1 cellular context compared by ENCODE assay signal in the genomic region with DNA sequence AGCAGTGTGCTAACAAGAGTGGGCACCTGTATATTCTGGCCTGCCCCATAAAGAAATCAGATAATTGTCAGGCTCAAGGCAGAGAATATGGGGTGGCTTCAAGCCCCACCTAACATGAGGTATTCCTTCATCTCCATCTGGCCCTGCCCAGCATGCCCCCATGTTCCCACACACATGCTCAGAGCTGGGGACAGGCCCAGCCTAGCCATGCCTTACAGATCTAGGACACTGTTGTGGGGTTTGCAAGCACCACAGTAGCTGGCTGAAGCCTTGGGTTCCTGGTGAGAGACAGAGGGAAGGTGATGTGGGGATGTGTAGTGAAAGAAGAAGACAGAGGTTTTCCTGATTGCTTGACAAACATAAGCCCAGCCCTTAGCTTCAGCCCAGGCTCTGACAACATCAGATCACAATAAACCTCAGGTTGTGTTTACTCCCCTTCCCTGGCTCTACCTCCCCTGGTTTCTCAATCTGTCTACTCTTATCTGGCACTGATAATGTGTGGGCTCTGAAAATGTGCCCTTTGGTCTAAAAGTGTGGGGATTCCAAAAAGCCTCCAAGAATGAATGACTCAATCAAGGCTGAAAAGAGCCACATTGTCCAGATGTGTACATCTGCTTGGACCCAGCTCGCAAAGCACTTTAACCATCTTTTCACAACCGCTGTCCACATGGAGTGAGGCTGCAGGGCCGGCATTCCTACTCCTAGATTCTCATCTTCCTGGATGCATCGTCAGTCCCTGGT.
TF ChIP-seq lines count a peak whose summit lies in the region.

No MANE protein-coding gene starts in this region.

TF ChIP-seq in HepG2, 621 proteins besides CTCF, POLR2A, EP300 and RAD21 (continued from another document and continues in another):
- TF ChIP-seq ZBTB39 (CRISPR knock-in tag; IDR thresholded peaks at IDR 0.05): no peak
- TF ChIP-seq ZNF383 (CRISPR knock-in tag; IDR thresholded peaks at IDR 0.05; ENCODE audit: borderline replicate concordance): no peak
- TF ChIP-seq RFX3 (CRISPR knock-in tag; IDR thresholded peaks at IDR 0.05): no peak
- TF ChIP-seq XRCC5 (optimal IDR thresholded peaks at IDR 0.05; ENCODE audit: low read length): peak; percentile 15
- TF ChIP-seq, protein P1, sequence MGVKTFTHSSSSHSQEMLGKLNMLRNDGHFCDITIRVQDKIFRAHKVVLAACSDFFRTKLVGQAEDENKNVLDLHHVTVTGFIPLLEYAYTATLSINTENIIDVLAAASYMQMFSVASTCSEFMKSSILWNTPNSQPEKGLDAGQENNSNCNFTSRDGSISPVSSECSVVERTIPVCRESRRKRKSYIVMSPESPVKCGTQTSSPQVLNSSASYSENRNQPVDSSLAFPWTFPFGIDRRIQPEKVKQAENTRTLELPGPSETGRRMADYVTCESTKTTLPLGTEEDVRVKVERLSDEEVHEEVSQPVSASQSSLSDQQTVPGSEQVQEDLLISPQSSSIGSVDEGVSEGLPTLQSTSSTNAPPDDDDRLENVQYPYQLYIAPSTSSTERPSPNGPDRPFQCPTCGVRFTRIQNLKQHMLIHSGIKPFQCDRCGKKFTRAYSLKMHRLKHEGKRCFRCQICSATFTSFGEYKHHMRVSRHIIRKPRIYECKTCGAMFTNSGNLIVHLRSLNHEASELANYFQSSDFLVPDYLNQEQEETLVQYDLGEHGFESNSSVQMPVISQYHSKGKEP (CRISPR knock-in tag; IDR thresholded peaks at IDR 0.05): no peak
- TF ChIP-seq HMGXB4 (CRISPR knock-in tag; IDR thresholded peaks at IDR 0.05; ENCODE audit: borderline replicate concordance in 1 of 2, low read depth in 1 of 2): no peak
- TF ChIP-seq LCORL (IDR thresholded peaks at IDR 0.05): no peak
- peak; percentile 85 for TF ChIP-seq LCORL (CRISPR knock-in tag; IDR thresholded peaks at IDR 0.05)
- no peak for TF ChIP-seq ZNF777 (CRISPR knock-in tag; IDR thresholded peaks at IDR 0.05)
- no peak for TF ChIP-seq KDM5B (CRISPR knock-in tag; IDR thresholded peaks at IDR 0.05; ENCODE audit: borderline replicate concordance)
- no peak for TF ChIP-seq SMARCC2 (IDR thresholded peaks at IDR 0.05)
- no peak for TF ChIP-seq ZNF224 (CRISPR knock-in tag; IDR thresholded peaks at IDR 0.05)
- TF ChIP-seq DNMT3B (CRISPR knock-in tag; conservative IDR thresholded peaks at IDR 0.05): no peak
- no peak for TF ChIP-seq ZNF20 (CRISPR knock-in tag; IDR thresholded peaks at IDR 0.05)
- no peak for TF ChIP-seq PBX2 (CRISPR knock-in tag; IDR thresholded peaks at IDR 0.05)
- no peak for TF ChIP-seq SRF (IDR thresholded peaks at IDR 0.05; ENCODE audit: low read depth, low read length)
- TF ChIP-seq, protein P2, sequence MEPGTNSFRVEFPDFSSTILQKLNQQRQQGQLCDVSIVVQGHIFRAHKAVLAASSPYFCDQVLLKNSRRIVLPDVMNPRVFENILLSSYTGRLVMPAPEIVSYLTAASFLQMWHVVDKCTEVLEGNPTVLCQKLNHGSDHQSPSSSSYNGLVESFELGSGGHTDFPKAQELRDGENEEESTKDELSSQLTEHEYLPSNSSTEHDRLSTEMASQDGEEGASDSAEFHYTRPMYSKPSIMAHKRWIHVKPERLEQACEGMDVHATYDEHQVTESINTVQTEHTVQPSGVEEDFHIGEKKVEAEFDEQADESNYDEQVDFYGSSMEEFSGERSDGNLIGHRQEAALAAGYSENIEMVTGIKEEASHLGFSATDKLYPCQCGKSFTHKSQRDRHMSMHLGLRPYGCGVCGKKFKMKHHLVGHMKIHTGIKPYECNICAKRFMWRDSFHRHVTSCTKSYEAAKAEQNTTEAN (CRISPR knock-in tag; conservative IDR thresholded peaks at IDR 0.05): no peak
- TF ChIP-seq, protein P3, sequence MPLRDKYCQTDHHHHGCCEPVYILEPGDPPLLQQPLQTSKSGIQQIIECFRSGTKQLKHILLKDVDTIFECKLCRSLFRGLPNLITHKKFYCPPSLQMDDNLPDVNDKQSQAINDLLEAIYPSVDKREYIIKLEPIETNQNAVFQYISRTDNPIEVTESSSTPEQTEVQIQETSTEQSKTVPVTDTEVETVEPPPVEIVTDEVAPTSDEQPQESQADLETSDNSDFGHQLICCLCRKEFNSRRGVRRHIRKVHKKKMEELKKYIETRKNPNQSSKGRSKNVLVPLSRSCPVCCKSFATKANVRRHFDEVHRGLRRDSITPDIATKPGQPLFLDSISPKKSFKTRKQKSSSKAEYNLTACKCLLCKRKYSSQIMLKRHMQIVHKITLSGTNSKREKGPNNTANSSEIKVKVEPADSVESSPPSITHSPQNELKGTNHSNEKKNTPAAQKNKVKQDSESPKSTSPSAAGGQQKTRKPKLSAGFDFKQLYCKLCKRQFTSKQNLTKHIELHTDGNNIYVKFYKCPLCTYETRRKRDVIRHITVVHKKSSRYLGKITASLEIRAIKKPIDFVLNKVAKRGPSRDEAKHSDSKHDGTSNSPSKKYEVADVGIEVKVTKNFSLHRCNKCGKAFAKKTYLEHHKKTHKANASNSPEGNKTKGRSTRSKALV (CRISPR knock-in tag; IDR thresholded peaks at IDR 0.05): no peak
- TF ChIP-seq ZNF530 (CRISPR knock-in tag; IDR thresholded peaks at IDR 0.05; ENCODE audit: low read depth): no peak
- TF ChIP-seq KMT2A (CRISPR knock-in tag; IDR thresholded peaks at IDR 0.05): no peak
- TF ChIP-seq, protein P4, sequence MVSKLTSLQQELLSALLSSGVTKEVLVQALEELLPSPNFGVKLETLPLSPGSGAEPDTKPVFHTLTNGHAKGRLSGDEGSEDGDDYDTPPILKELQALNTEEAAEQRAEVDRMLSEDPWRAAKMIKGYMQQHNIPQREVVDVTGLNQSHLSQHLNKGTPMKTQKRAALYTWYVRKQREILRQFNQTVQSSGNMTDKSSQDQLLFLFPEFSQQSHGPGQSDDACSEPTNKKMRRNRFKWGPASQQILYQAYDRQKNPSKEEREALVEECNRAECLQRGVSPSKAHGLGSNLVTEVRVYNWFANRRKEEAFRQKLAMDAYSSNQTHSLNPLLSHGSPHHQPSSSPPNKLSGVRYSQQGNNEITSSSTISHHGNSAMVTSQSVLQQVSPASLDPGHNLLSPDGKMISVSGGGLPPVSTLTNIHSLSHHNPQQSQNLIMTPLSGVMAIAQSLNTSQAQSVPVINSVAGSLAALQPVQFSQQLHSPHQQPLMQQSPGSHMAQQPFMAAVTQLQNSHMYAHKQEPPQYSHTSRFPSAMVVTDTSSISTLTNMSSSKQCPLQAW (CRISPR knock-in tag; IDR thresholded peaks at IDR 0.05): no peak
- TF ChIP-seq KMT2B (CRISPR knock-in tag; IDR thresholded peaks at IDR 0.05): no peak
- no peak for TF ChIP-seq NFE2 (CRISPR knock-in tag; IDR thresholded peaks at IDR 0.05)
- TF ChIP-seq PRPF4 (IDR thresholded peaks at IDR 0.05; ENCODE audit: low read depth, low read length, poor library complexity, severe bottlenecking): no peak
- no peak for TF ChIP-seq ZZZ3 (CRISPR knock-in tag; IDR thresholded peaks at IDR 0.05; ENCODE audit: borderline replicate concordance)
- no peak for TF ChIP-seq DBP (CRISPR knock-in tag; IDR thresholded peaks at IDR 0.05; ENCODE audit: not compliant biosample characterization)
- no peak for TF ChIP-seq ZNF350 (CRISPR knock-in tag; IDR thresholded peaks at IDR 0.05; ENCODE audit: borderline replicate concordance, low read depth)
- no peak for TF ChIP-seq ZNF432 (CRISPR knock-in tag; IDR thresholded peaks at IDR 0.05; ENCODE audit: borderline replicate concordance)
- peak; percentile 47; the same call in 1 of the 2 replicates for TF ChIP-seq ZC3H13 (CRISPR knock-in tag; IDR thresholded peaks at IDR 0.05)
- no peak for TF ChIP-seq ZFP82 (CRISPR knock-in tag; IDR thresholded peaks at IDR 0.05; ENCODE audit: borderline replicate concordance)
- 0 out of 2 replicates have a peak, but pooled peaks have one; percentile 36 for TF ChIP-seq ZNF337 (CRISPR knock-in tag; IDR thresholded peaks at IDR 0.05; ENCODE audit: borderline replicate concordance, low read depth)
- TF ChIP-seq ZFAT (CRISPR knock-in tag; conservative IDR thresholded peaks at IDR 0.05): no peak
- TF ChIP-seq, protein P5, sequence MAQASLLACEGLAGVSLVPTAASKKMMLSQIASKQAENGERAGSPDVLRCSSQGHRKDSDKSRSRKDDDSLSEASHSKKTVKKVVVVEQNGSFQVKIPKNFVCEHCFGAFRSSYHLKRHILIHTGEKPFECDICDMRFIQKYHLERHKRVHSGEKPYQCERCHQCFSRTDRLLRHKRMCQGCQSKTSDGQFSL (CRISPR knock-in tag; IDR thresholded peaks at IDR 0.05): no peak
- no peak for TF ChIP-seq LRRFIP1 (CRISPR knock-in tag; conservative IDR thresholded peaks at IDR 0.05)
- peak; percentile 93 for TF ChIP-seq HNF4A (CRISPR knock-in tag; IDR thresholded peaks at IDR 0.05)
- TF ChIP-seq FOXA3 (CRISPR knock-in tag; IDR thresholded peaks at IDR 0.05): peak; percentile 74
- no peak for TF ChIP-seq ZNF781 (CRISPR knock-in tag; IDR thresholded peaks at IDR 0.05; ENCODE audit: borderline replicate concordance, not compliant biosample characterization)
- TF ChIP-seq BCLAF1 (IDR thresholded peaks at IDR 0.05): no peak
- no peak for TF ChIP-seq MED8 (CRISPR knock-in tag; IDR thresholded peaks at IDR 0.05; ENCODE audit: insufficient replicate concordance)
- TF ChIP-seq ZFX (CRISPR knock-in tag; IDR thresholded peaks at IDR 0.05; ENCODE audit: low read depth): peak; percentile 44
